ENCODE assay signal across 26 cellular contexts in genomic region chr5:112866739-112867138, GRCh38. TPM values are rescaled to one million over a fixed set of nuclear protein-coding genes. Genes with fewer than 3 reads are reported as not detected.
DNase-seq lines count a peak whose midpoint lies in the region; ATAC-seq lines count a peak whose summit lies in the region.
"Had no signal": no experiment of that assay in that cellular context is flagged by ENCODE, and none has a peak within 500 bp of the region (broad histone marks: within the 10 kb centered on the region; RNA-seq: fewer than 3 reads in every experiment).

No MANE protein-coding gene starts in this region.

- peaks cover 28% of the 10 kb centered on the region for H3K4me1 ChIP-seq in CD4-positive, CD25-positive, alpha-beta regulatory T cell (ENCODE audit: control insufficient read depth, insufficient read depth, low read length, poor library complexity, severe bottlenecking)

- DNase-seq in activated CD4-positive, alpha-beta T cell treated with anti-CD3 and anti-CD28 coated beads, Interleukin-2, amount 10 ng/mL, durations not matched to agents 24 days and 14 days: peak; percentile 53
- no peak for DNase-seq in activated CD4-positive, alpha-beta T cell treated with anti-CD3 and anti-CD28 coated beads for 4 hours
- no peak for DNase-seq in CD4-positive, CD25-positive, alpha-beta regulatory T cell
- DNase-seq in T-cell (no peak), epidermal melanocyte (ENCODE audit: insufficient read length, low spot score) (no peak)
- DNase-seq in stimulated activated naive CD4-positive, alpha-beta T cell treated with Interleukin-2 at 50 U/mL for 16 hours (lab: John Stamatoyannopoulos, UW): no peak
- DNase-seq: activated gamma-delta T cell treated with Interleukin-2 at 50 U/mL for 16 hours; CD4-positive, alpha-beta T cell; EL; foreskin fibroblast; heart left ventricle; naive B cell; NCI-H1092 treated with DMSO at 0.1 percent for 48 hours; NCI-H187; NCI-H2171 treated with DMSO at 0.1 percent for 48 hours; NCI-H524 treated with DMSO at 0.1 percent for 48 hours; SIG-M5; SW 1271; trophoblast cell had no signal

- no peak overlapping the region for H3K4me3 ChIP-seq in CD4-positive, CD25-positive, alpha-beta regulatory T cell (ENCODE audit: low read depth, low read length)
- H3K4me3 ChIP-seq: ascending aorta, cardiac muscle cell, coronary artery, heart left ventricle had no signal

- peaks cover 69% of the 10 kb centered on the region for H3K36me3 ChIP-seq in CD4-positive, CD25-positive, alpha-beta regulatory T cell (ENCODE audit: control insufficient read depth, insufficient read depth, low read length)

- intact Hi-C loops in activated CD4-positive, alpha-beta T cell treated with anti-CD3 and anti-CD28 coated beads, Interleukin-2, amount 10 ng/mL, durations not matched to agents 24 days and 14 days (cut with micrococcal nuclease): no loop called here

- peak in 1 of 2 donors; percentile 25 for ATAC-seq in CD4-positive, CD25-positive, alpha-beta regulatory T cell (ENCODE audit: low read depth in 2 of 2)
- no peak for ATAC-seq in T-cell (replicated peaks in 1 of 4)
- ATAC-seq in GM21737 (IDR thresholded peaks at IDR 0.05; ENCODE audit: unreplicated experiment): no peak
- ATAC-seq: esophagus mucosa, heart left ventricle had no signal

- no peaks in the 10 kb centered on the region for H3K9me3 ChIP-seq in CD4-positive, CD25-positive, alpha-beta regulatory T cell (ENCODE audit: control insufficient read depth in 2 of 2, low read length in 2 of 2)
- H3K9me3 ChIP-seq: ascending aorta, heart left ventricle had no signal

- peak overlapping the region; percentile 12 for H3K4me3 Mint-ChIP-seq in activated CD4-positive, alpha-beta T cell treated with anti-CD3 and anti-CD28 coated beads, Interleukin-2, amount 10 ng/mL, durations not matched to agents 24 days and 14 days
- H3K4me3 Mint-ChIP-seq in CD4-positive, CD25-positive, alpha-beta regulatory T cell: peak overlapping the region in 1 of 4 donors; percentile 4
- H3K4me3 Mint-ChIP-seq in T-cell: no peak overlapping the region
- H3K4me3 Mint-ChIP-seq in activated naive CD8-positive, alpha-beta T cell: no peak overlapping the region
- H3K4me3 Mint-ChIP-seq: CD4-positive, alpha-beta T cell; mesothelial cell of epicardium; naive B cell had no signal

- no peak overlapping the region for H3K27ac ChIP-seq in CD4-positive, CD25-positive, alpha-beta regulatory T cell (ENCODE audit: insufficient read depth, low read length, poor library complexity, severe bottlenecking)
- H3K27ac ChIP-seq: ascending aorta, cardiac muscle cell, coronary artery had no signal

- peaks cover 70% of the 10 kb centered on the region for H3K36me3 Mint-ChIP-seq in activated CD4-positive, alpha-beta T cell treated with anti-CD3 and anti-CD28 coated beads, Interleukin-2, amount 10 ng/mL, durations not matched to agents 24 days and 14 days (ENCODE audit: low read depth)
- H3K36me3 Mint-ChIP-seq in CD4-positive, CD25-positive, alpha-beta regulatory T cell: peaks cover 41% of the 10 kb centered on the region
- peaks cover 49% of the 10 kb centered on the region for H3K36me3 Mint-ChIP-seq in T-cell
- H3K36me3 Mint-ChIP-seq in activated naive CD8-positive, alpha-beta T cell: peaks cover 7% of the 10 kb centered on the region

- H3K27ac Mint-ChIP-seq in activated CD4-positive, alpha-beta T cell treated with anti-CD3 and anti-CD28 coated beads, Interleukin-2, amount 10 ng/mL, durations not matched to agents 24 days and 14 days: peak overlapping the region; percentile 42
- peak overlapping the region in 2 of 3 donors; percentile 48 to 78 for H3K27ac Mint-ChIP-seq in CD4-positive, CD25-positive, alpha-beta regulatory T cell
- H3K27ac Mint-ChIP-seq in T-cell: peak overlapping the region; percentile 10 to 62
- H3K27ac Mint-ChIP-seq in activated naive CD8-positive, alpha-beta T cell: peak overlapping the region; percentile 37
- H3K27ac Mint-ChIP-seq: mesothelial cell of epicardium had no signal

- H3K4me1 Mint-ChIP-seq in activated CD4-positive, alpha-beta T cell treated with anti-CD3 and anti-CD28 coated beads, Interleukin-2, amount 10 ng/mL, durations not matched to agents 24 days and 14 days: peaks cover 47% of the 10 kb centered on the region
- H3K4me1 Mint-ChIP-seq in CD4-positive, CD25-positive, alpha-beta regulatory T cell: peaks cover 32 to 61% (median 40%) of the 10 kb centered on the region in 4 donors
- peaks cover 40 to 64% (median 61%) of the 10 kb centered on the region in 3 donors for H3K4me1 Mint-ChIP-seq in T-cell
- peaks cover 57% of the 10 kb centered on the region for H3K4me1 Mint-ChIP-seq in activated naive CD8-positive, alpha-beta T cell (ENCODE audit: low read depth)

- H3K27me3 Mint-ChIP-seq in activated CD4-positive, alpha-beta T cell treated with anti-CD3 and anti-CD28 coated beads, Interleukin-2, amount 10 ng/mL, durations not matched to agents 24 days and 14 days: no peaks in the 10 kb centered on the region
- peaks cover 4% of the 10 kb centered on the region for H3K27me3 Mint-ChIP-seq in CD4-positive, CD25-positive, alpha-beta regulatory T cell
- H3K27me3 Mint-ChIP-seq in T-cell: no peaks in the 10 kb centered on the region
- no peaks in the 10 kb centered on the region for H3K27me3 Mint-ChIP-seq in activated naive CD8-positive, alpha-beta T cell
- H3K27me3 Mint-ChIP-seq: CD4-positive, alpha-beta T cell; naive B cell had no signal

- POLR2A ChIA-PET in T-cell (lab: Charles Lee): no interaction called here

- no peaks in the 10 kb centered on the region for H3K9me3 Mint-ChIP-seq in activated CD4-positive, alpha-beta T cell treated with anti-CD3 and anti-CD28 coated beads, Interleukin-2, amount 10 ng/mL, durations not matched to agents 24 days and 14 days
- no peaks in the 10 kb centered on the region for H3K9me3 Mint-ChIP-seq in CD4-positive, CD25-positive, alpha-beta regulatory T cell
- no peaks in the 10 kb centered on the region for H3K9me3 Mint-ChIP-seq in T-cell
- no peaks in the 10 kb centered on the region for H3K9me3 Mint-ChIP-seq in activated naive CD8-positive, alpha-beta T cell (ENCODE audit: low read depth)
- H3K9me3 Mint-ChIP-seq: CD4-positive, alpha-beta T cell; mesothelial cell of epicardium; naive B cell had no signal

- CTCF ChIA-PET in T-cell (lab: Charles Lee): interaction anchor here (0.7 to 1.8 kb wide), 3 partner anchors 12 to 56 kb away, joined by 3 to 4 read pairs (median 3); no protein-coding TSS in a partner anchor

- no peaks in the 10 kb centered on the region for H3K27me3 ChIP-seq in CD4-positive, CD25-positive, alpha-beta regulatory T cell (ENCODE audit: control insufficient read depth, insufficient read depth, low read length)
- H3K27me3 ChIP-seq: ascending aorta, cardiac muscle cell, heart left ventricle had no signal

RNA-seq across cellular contexts. Expression of gene SRP19, which starts 5.7 kb away (rescaled TPM):
- 67.4 and 74.3 TPM in 2 replicates for total RNA-seq in activated CD4-positive, alpha-beta T cell treated with anti-CD3 and anti-CD28 coated beads, Interleukin-2, amount 10 ng/mL, durations not matched to agents 24 days and 14 days
- total RNA-seq in CD4-positive, CD25-positive, alpha-beta regulatory T cell: 41.0 TPM
- 100 to 1,000 TPM; 171 to 215 (median 181) TPM for polyA plus RNA-seq in CD4-positive, CD25-positive, alpha-beta regulatory T cell
- total RNA-seq in T-cell: 10 to 100 TPM; 34.6 to 44.9 (median 40.4) TPM

RNA-seq across cellular contexts. Expression of gene REEP5, which starts 55.3 kb away (rescaled TPM):
- total RNA-seq in activated CD4-positive, alpha-beta T cell treated with anti-CD3 and anti-CD28 coated beads, Interleukin-2, amount 10 ng/mL, durations not matched to agents 24 days and 14 days: 74.4 and 75.3 TPM in 2 replicates
- 45.6 TPM for total RNA-seq in CD4-positive, CD25-positive, alpha-beta regulatory T cell
- polyA plus RNA-seq in CD4-positive, CD25-positive, alpha-beta regulatory T cell: 100 to 1,000 TPM in 1 of 4 donors, 10 to 100 TPM in 3; 76.7 to 170 (median 83.7) TPM
- total RNA-seq in T-cell: 10 to 100 TPM; 23.0 to 71.1 (median 53.2) TPM
